ENCODE assay signal across 1 cellular context in the genomic region with DNA sequence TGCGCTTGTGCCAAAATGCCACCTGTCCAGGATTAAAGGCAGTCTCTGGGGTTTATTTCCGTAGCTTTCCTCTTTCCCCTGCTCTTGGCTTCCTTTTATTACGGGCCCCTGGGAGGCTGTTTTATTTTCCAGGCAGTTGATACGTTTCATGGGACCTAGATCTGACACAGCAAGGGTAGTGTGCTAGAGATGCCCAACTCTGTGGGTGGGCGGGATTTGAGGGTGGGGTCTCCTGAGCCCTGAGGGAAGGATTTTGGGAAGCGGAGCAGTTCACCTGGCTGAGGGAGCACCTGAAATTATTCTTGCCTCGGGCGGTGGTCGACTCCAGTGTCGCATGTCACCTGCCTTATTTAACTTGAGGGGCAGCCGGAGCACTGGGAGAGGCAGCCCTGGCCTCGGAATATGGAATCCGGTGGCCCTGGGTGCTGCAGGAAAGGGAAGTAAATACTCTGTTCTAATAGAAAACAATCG.
TF ChIP-seq lines count a peak whose summit lies in the region.

No MANE protein-coding gene starts in this region.

TF ChIP-seq in HEK293, 187 proteins besides CTCF, POLR2A, EP300 and RAD21 (continued from another document):
- TF ChIP-seq, protein P1, sequence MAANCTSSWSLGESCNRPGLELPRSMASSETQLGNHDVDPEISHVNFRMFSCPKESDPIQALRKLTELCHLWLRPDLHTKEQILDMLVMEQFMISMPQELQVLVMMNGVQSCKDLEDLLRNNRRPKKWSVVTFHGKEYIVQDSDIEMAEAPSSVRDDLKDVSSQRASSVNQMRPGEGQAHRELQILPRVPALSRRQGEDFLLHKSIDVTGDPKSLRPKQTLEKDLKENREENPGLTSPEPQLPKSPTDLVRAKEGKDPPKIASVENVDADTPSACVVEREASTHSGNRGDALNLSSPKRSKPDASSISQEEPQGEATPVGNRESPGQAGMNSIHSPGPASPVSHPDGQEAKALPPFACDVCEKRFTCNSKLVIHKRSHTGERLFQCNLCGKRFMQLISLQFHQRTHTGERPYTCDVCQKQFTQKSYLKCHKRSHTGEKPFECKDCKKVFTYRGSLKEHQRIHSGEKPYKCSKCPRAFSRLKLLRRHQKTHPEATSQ (tag by site-specific recombination; IDR thresholded peaks at IDR 0.05) = no peak
- no peak for TF ChIP-seq ZNF624 (tag by site-specific recombination; IDR thresholded peaks at IDR 0.05)
- TF ChIP-seq, protein P2, sequence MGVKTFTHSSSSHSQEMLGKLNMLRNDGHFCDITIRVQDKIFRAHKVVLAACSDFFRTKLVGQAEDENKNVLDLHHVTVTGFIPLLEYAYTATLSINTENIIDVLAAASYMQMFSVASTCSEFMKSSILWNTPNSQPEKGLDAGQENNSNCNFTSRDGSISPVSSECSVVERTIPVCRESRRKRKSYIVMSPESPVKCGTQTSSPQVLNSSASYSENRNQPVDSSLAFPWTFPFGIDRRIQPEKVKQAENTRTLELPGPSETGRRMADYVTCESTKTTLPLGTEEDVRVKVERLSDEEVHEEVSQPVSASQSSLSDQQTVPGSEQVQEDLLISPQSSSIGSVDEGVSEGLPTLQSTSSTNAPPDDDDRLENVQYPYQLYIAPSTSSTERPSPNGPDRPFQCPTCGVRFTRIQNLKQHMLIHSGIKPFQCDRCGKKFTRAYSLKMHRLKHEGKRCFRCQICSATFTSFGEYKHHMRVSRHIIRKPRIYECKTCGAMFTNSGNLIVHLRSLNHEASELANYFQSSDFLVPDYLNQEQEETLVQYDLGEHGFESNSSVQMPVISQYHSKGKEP (tag by site-specific recombination; IDR thresholded peaks at IDR 0.05) = no peak
